1 cellular context compared by ENCODE assay signal in the genomic region with DNA sequence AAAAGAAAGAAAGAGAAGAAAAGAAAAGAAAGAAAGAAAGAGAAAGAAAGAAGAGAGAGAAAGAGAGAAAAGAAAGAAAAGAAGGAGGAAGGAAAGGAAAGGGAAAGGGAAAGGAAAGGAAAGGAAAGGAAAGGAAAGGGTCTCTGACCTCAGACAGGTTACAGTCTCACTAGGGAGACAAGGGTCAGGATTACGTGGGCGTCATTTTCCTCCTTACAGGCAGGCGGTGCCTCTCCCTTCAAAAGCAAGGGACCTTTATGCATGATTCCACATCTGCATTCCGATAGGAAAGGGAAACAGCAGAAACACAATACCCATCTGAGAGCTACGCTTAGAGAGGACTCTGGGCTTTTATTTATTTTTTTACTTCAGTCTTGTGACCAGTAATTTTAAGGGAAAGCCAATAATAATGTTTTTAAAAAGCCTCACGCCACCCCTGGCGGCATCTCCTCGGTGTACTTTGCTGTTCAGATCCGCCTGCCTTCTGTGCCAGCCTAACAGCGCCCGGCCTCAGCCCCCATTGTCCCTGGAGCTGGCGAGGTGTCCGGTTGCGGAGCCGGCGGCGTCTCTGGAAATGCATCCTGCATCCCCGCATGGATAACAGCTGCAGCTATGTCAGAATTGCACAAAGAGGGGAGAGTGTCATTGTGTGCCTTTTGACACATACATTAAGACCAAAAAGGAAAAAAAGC.
TF ChIP-seq lines count a peak whose summit lies in the region.

No MANE protein-coding gene starts in this region.

TF ChIP-seq in HEK293, 187 proteins besides CTCF, POLR2A, EP300 and RAD21 (continued from another document):
- TF ChIP-seq, protein P1, sequence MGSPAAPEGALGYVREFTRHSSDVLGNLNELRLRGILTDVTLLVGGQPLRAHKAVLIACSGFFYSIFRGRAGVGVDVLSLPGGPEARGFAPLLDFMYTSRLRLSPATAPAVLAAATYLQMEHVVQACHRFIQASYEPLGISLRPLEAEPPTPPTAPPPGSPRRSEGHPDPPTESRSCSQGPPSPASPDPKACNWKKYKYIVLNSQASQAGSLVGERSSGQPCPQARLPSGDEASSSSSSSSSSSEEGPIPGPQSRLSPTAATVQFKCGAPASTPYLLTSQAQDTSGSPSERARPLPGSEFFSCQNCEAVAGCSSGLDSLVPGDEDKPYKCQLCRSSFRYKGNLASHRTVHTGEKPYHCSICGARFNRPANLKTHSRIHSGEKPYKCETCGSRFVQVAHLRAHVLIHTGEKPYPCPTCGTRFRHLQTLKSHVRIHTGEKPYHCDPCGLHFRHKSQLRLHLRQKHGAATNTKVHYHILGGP (tag by site-specific recombination; IDR thresholded peaks at IDR 0.05): no peak
- TF ChIP-seq KLF10 (tag by site-specific recombination; IDR thresholded peaks at IDR 0.05) (peak; percentile 68; the same call in 1 of the 2 replicates), ZFHX2 (tag by site-specific recombination; conservative IDR thresholded peaks at IDR 0.05) (peak; percentile 80), ZSCAN4 (tag by site-specific recombination; IDR thresholded peaks at IDR 0.05) (peak; percentile 84; the same call in 1 of the 2 replicates), ZNF560 (tag by site-specific recombination; IDR thresholded peaks at IDR 0.05; ENCODE audit: borderline replicate concordance) (no peak), MZF1 (tag by site-specific recombination; IDR thresholded peaks at IDR 0.05; ENCODE audit: borderline replicate concordance) (no peak), OVOL3 (tag by site-specific recombination; IDR thresholded peaks at IDR 0.05) (no peak), PRDM6 (tag by site-specific recombination; IDR thresholded peaks at IDR 0.05) (0 out of 2 replicates have a peak, but pooled peaks have one; percentile 8), ZNF169 (tag by site-specific recombination; IDR thresholded peaks at IDR 0.05) (no peak), ZNF239 (tag by site-specific recombination; IDR thresholded peaks at IDR 0.05) (no peak), ZNF692 (tag by site-specific recombination; IDR thresholded peaks at IDR 0.05) (no peak), ZNF785 (tag by site-specific recombination; IDR thresholded peaks at IDR 0.05) (no peak), ZNF544 (tag by site-specific recombination; IDR thresholded peaks at IDR 0.05) (no peak), ZNF146 (tag by site-specific recombination; IDR thresholded peaks at IDR 0.05) (no peak), ZBTB49 (tag by site-specific recombination; IDR thresholded peaks at IDR 0.05; ENCODE audit: low read depth) (no peak), ZNF175 (tag by site-specific recombination; IDR thresholded peaks at IDR 0.05) (no peak), ZNF549 (tag by site-specific recombination; IDR thresholded peaks at IDR 0.05) (no peak), ZFP41 (tag by site-specific recombination; IDR thresholded peaks at IDR 0.05; ENCODE audit: borderline replicate concordance) (no peak), ZFP69B (tag by site-specific recombination; IDR thresholded peaks at IDR 0.05) (no peak), ZNF18 (tag by site-specific recombination; IDR thresholded peaks at IDR 0.05) (no peak), ZNF404 (tag by site-specific recombination; IDR thresholded peaks at IDR 0.05) (no peak)
- TF ChIP-seq, protein P2, sequence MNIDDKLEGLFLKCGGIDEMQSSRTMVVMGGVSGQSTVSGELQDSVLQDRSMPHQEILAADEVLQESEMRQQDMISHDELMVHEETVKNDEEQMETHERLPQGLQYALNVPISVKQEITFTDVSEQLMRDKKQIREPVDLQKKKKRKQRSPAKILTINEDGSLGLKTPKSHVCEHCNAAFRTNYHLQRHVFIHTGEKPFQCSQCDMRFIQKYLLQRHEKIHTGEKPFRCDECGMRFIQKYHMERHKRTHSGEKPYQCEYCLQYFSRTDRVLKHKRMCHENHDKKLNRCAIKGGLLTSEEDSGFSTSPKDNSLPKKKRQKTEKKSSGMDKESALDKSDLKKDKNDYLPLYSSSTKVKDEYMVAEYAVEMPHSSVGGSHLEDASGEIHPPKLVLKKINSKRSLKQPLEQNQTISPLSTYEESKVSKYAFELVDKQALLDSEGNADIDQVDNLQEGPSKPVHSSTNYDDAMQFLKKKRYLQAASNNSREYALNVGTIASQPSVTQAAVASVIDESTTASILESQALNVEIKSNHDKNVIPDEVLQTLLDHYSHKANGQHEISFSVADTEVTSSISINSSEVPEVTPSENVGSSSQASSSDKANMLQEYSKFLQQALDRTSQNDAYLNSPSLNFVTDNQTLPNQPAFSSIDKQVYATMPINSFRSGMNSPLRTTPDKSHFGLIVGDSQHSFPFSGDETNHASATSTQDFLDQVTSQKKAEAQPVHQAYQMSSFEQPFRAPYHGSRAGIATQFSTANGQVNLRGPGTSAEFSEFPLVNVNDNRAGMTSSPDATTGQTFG (tag by site-specific recombination; IDR thresholded peaks at IDR 0.05; ENCODE audit: borderline replicate concordance): no peak
- TF ChIP-seq, protein P3, sequence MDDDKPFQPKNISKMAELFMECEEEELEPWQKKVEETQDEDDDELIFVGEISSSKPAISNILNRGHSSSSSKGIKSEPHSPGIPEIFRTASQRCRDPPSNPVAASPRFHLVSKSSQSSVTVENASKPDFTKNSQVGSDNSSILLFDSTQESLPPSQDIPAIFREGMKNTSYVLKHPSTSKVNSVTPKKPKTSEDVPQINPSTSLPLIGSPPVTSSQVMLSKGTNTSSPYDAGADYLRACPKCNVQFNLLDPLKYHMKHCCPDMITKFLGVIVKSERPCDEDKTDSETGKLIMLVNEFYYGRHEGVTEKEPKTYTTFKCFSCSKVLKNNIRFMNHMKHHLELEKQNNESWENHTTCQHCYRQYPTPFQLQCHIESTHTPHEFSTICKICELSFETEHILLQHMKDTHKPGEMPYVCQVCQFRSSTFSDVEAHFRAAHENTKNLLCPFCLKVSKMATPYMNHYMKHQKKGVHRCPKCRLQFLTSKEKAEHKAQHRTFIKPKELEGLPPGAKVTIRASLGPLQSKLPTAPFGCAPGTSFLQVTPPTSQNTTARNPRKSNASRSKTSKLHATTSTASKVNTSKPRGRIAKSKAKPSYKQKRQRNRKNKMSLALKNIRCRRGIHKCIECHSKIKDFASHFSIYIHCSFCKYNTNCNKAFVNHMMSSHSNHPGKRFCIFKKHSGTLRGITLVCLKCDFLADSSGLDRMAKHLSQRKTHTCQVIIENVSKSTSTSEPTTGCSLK (tag by site-specific recombination; IDR thresholded peaks at IDR 0.05): no peak
- TF ChIP-seq, protein P4, sequence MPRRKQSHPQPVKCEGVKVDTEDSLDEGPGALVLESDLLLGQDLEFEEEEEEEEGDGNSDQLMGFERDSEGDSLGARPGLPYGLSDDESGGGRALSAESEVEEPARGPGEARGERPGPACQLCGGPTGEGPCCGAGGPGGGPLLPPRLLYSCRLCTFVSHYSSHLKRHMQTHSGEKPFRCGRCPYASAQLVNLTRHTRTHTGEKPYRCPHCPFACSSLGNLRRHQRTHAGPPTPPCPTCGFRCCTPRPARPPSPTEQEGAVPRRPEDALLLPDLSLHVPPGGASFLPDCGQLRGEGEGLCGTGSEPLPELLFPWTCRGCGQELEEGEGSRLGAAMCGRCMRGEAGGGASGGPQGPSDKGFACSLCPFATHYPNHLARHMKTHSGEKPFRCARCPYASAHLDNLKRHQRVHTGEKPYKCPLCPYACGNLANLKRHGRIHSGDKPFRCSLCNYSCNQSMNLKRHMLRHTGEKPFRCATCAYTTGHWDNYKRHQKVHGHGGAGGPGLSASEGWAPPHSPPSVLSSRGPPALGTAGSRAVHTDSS (tag by site-specific recombination; IDR thresholded peaks at IDR 0.05): no peak
